ENCODE assay signal across 12 cellular contexts in genomic region chr4:7929530-7929951, GRCh38. TPM values are rescaled to one million over a fixed set of nuclear protein-coding genes. Genes with fewer than 3 reads are reported as not detected.
DNase-seq lines count a peak whose midpoint lies in the region; ATAC-seq and TF ChIP-seq lines count a peak whose summit lies in the region.
"Had no signal": no experiment of that assay in that cellular context is flagged by ENCODE, and none has a peak within 500 bp of the region (broad histone marks: within the 10 kb centered on the region; RNA-seq: fewer than 3 reads in every experiment).

No MANE protein-coding gene starts in this region.

- H3K27ac ChIP-seq in ectodermal cell (ENCODE audit: insufficient read depth, low read depth, low read length, poor library complexity, severe bottlenecking) (peak overlapping the region; percentile 2), lung (ENCODE audit: low read depth in 1 of 2, low read length in 1 of 2) (no peak overlapping the region)
- H3K27ac ChIP-seq: gastrocnemius medialis had no signal

- no peaks in the 10 kb centered on the region for H3K36me3 ChIP-seq in ectodermal cell (ENCODE audit: control insufficient read depth, insufficient read depth, low read length)
- H3K36me3 ChIP-seq in lung (ENCODE audit: control insufficient read depth in 2 of 2, insufficient read depth in 2 of 2, low read length in 2 of 2), result no peaks in the 10 kb centered on the region
- H3K36me3 ChIP-seq: gastrocnemius medialis had no signal

- H3K27ac Mint-ChIP-seq in stimulated activated naive CD8-positive, alpha-beta T cell treated with anti-CD3 and anti-CD28 coated beads, Interleukin-15, amount 100 ng/mL, for 72 hours, result peak overlapping the region in 1 of 2 donors; percentile 26

- H3K9me3 ChIP-seq in ectodermal cell (ENCODE audit: control insufficient read depth, low read length), result no peaks in the 10 kb centered on the region
- H3K9me3 ChIP-seq in lung (ENCODE audit: control insufficient read depth in 2 of 2, insufficient read depth in 1 of 2, low read length in 1 of 2), result no peaks in the 10 kb centered on the region
- H3K9me3 ChIP-seq: gastrocnemius medialis had no signal

- peaks cover 14% of the 10 kb centered on the region for H3K4me1 ChIP-seq in ectodermal cell (ENCODE audit: control insufficient read depth, insufficient read depth, low read length)
- no peaks in the 10 kb centered on the region for H3K4me1 ChIP-seq in lung (ENCODE audit: control insufficient read depth in 2 of 2, insufficient read depth in 2 of 2, low read length in 2 of 2)

- TF ChIP-seq CTCF in lung (IDR thresholded peaks at IDR 0.05; ENCODE audit: control extremely low read depth, extremely low read depth), result no peak

- no peaks in the 10 kb centered on the region for H3K27me3 Mint-ChIP-seq in stimulated activated naive CD8-positive, alpha-beta T cell treated with anti-CD3 and anti-CD28 coated beads, Interleukin-15, amount 100 ng/mL, for 72 hours

- no peak for DNase-seq in stimulated activated naive CD8-positive, alpha-beta T cell treated with anti-CD3 and anti-CD28 coated beads, Interleukin-15, Interleukin-2, amounts not matched to agents 100 U/mL and 50 U/mL, for 24 hours
- DNase-seq in stimulated activated naive CD8-positive, alpha-beta T cell treated with anti-CD3 and anti-CD28 coated beads, Interleukin-15, amount 100 ng/mL, for 72 hours, result no peak
- DNase-seq in lung (ENCODE audit: low spot score), result peak; percentile 62
- DNase-seq in GM19240 (ENCODE audit: insufficient read length, low spot score), result no peak
- no peak for DNase-seq in HuH-7.5 (ENCODE audit: low spot score)
- DNase-seq: activated CD4-positive, alpha-beta T cell treated with anti-CD3 and anti-CD28 coated beads, Interleukin-2, amount 50 U/mL, for 4 hours; SHP77 treated with DMSO at 0.1 percent for 48 hours had no signal

- no peak overlapping the region for H3K4me3 Mint-ChIP-seq in stimulated activated naive CD8-positive, alpha-beta T cell treated with anti-CD3 and anti-CD28 coated beads, Interleukin-15, amount 100 ng/mL, for 72 hours

- peak; percentile 28 for ATAC-seq in stimulated activated naive CD8-positive, alpha-beta T cell treated with anti-CD3 and anti-CD28 coated beads, Interleukin-15, Interleukin-2, amounts not matched to agents 100 U/mL and 50 U/mL, for 24 hours
- no peak for ATAC-seq in stimulated activated naive CD8-positive, alpha-beta T cell treated with anti-CD3 and anti-CD28 coated beads, Interleukin-15, amount 100 ng/mL, for 72 hours
- ATAC-seq in lung (ENCODE audit: insufficient read depth, low FRiP score) (peak; percentile 56), HG02884 (IDR thresholded peaks at IDR 0.05; ENCODE audit: unreplicated experiment) (no peak), GM21786 (IDR thresholded peaks at IDR 0.05; ENCODE audit: unreplicated experiment) (no peak)

- H3K4me1 Mint-ChIP-seq in stimulated activated naive CD8-positive, alpha-beta T cell treated with anti-CD3 and anti-CD28 coated beads, Interleukin-15, amount 100 ng/mL, for 72 hours, result peaks cover 29% of the 10 kb centered on the region

- H3K4me3 ChIP-seq in ectodermal cell (ENCODE audit: insufficient read depth, low read depth, low read length), result no peak overlapping the region
- no peak overlapping the region for H3K4me3 ChIP-seq in lung
- H3K4me3 ChIP-seq: gastrocnemius medialis had no signal

- 8 to 9% methylated on average over 6 of the region's 6 CpGs for WGBS in ectodermal cell, 2 experiments
- 13 to 15% methylated on average over 6 of the region's 6 CpGs for WGBS in lung, 2 donors

- no peaks in the 10 kb centered on the region for H3K9me3 Mint-ChIP-seq in stimulated activated naive CD8-positive, alpha-beta T cell treated with anti-CD3 and anti-CD28 coated beads, Interleukin-15, amount 100 ng/mL, for 72 hours

- H3K27me3 ChIP-seq in ectodermal cell (ENCODE audit: control insufficient read depth, insufficient read depth, low read length, poor library complexity, severe bottlenecking), result no peaks in the 10 kb centered on the region
- no peaks in the 10 kb centered on the region for H3K27me3 ChIP-seq in lung (ENCODE audit: control insufficient read depth, insufficient read depth)
- H3K27me3 ChIP-seq: BE2C, gastrocnemius medialis had no signal

RNA-seq across cellular contexts. Expression of gene AFAP1, which starts 10.1 kb away (rescaled TPM):
- 11.8 TPM for polyA plus RNA-seq in ectodermal cell (2013, experiment 1 of 4)
- polyA plus RNA-seq in ectodermal cell (2013, experiment 2 of 4), result 12.1 TPM
- 9.4 TPM for polyA plus RNA-seq in ectodermal cell (2013, experiment 3 of 4)
- polyA plus RNA-seq in ectodermal cell (2013, experiment 4 of 4), result 10.2 TPM
- 10 to 100 TPM; 17.4 to 34.1 TPM for total RNA-seq in lung
- 1 to 10 TPM; 5.3 to 7.1 TPM for polyA plus RNA-seq in lung

Comparison
In these comparisons a context has a peak if more than half of its experiments do, and no peak if none do; other contexts are left out.
1. ATAC-seq: peak in stimulated activated naive CD8-positive, alpha-beta T cell treated with anti-CD3 and anti-CD28 coated beads, Interleukin-15, Interleukin-2, amounts not matched to agents 100 U/mL and 50 U/mL, for 24 hours (single experiment) and lung (single experiment); none in stimulated activated naive CD8-positive, alpha-beta T cell treated with anti-CD3 and anti-CD28 coated beads, Interleukin-15, amount 100 ng/mL, for 72 hours (single experiment), HG02884 (single experiment) and GM21786 (single experiment).